In the genomic region with DNA sequence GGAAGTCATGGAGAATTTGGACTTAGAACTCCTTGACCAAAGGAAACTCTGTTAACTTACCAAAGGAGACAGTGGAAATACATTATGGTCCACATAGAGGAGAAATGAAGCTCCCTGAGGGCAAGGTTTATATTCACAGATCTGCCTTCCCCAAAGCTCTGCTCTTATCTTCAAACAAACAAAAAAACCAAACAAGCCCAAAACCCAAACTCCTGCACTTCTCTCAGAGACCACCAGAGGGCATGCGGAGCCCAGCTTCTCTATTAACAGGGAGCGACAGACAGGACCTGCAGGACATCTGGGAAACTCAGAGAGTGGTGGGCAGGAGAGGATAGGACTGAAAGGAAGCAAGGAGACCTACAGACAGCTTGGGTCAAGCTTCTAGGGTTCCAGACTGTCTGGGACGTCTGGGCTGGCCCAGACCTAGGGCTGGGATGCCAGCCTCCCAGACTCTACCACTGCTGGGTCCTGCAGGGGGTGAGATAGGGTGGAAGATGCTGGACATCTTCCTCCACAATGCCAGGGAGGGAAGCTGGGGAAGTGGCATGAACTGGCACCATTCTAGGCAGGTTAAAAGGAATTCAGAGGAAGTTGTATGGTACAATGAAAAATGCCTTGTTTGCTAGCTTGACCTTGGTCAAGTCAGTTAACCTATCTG, we compare ENCODE assay signal across 1 cellular context.
A peak's percentile ranks its signal among the peaks of the same experiment; 100 is the strongest.
TF ChIP-seq lines count a peak whose summit lies in the region.

No MANE protein-coding gene starts in this region.

TF ChIP-seq in HepG2, 621 proteins besides CTCF, POLR2A, EP300 and RAD21 (continued from another document):
- TF ChIP-seq, protein P1, sequence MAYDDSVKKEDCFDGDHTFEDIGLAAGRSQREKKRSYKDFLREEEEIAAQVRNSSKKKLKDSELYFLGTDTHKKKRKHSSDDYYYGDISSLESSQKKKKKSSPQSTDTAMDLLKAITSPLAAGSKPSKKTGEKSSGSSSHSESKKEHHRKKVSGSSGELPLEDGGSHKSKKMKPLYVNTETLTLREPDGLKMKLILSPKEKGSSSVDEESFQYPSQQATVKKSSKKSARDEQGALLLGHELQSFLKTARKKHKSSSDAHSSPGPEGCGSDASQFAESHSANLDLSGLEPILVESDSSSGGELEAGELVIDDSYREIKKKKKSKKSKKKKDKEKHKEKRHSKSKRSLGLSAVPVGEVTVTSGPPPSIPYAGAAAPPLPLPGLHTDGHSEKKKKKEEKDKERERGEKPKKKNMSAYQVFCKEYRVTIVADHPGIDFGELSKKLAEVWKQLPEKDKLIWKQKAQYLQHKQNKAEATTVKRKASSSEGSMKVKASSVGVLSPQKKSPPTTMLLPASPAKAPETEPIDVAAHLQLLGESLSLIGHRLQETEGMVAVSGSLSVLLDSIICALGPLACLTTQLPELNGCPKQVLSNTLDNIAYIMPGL (CRISPR knock-in tag; IDR thresholded peaks at IDR 0.05; ENCODE audit: borderline replicate concordance in 1 of 2, low read depth in 1 of 2), result 0 out of 4 replicates have a peak, but pooled peaks of 1 of the 2 experiments have one; percentile 23
- no peak for TF ChIP-seq ZNF30 (CRISPR knock-in tag; IDR thresholded peaks at IDR 0.05)
- TF ChIP-seq, protein P2, sequence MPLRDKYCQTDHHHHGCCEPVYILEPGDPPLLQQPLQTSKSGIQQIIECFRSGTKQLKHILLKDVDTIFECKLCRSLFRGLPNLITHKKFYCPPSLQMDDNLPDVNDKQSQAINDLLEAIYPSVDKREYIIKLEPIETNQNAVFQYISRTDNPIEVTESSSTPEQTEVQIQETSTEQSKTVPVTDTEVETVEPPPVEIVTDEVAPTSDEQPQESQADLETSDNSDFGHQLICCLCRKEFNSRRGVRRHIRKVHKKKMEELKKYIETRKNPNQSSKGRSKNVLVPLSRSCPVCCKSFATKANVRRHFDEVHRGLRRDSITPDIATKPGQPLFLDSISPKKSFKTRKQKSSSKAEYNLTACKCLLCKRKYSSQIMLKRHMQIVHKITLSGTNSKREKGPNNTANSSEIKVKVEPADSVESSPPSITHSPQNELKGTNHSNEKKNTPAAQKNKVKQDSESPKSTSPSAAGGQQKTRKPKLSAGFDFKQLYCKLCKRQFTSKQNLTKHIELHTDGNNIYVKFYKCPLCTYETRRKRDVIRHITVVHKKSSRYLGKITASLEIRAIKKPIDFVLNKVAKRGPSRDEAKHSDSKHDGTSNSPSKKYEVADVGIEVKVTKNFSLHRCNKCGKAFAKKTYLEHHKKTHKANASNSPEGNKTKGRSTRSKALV (CRISPR knock-in tag; IDR thresholded peaks at IDR 0.05), result peak; percentile 45; the same call in 1 of the 2 replicates
- TF ChIP-seq, protein P3, sequence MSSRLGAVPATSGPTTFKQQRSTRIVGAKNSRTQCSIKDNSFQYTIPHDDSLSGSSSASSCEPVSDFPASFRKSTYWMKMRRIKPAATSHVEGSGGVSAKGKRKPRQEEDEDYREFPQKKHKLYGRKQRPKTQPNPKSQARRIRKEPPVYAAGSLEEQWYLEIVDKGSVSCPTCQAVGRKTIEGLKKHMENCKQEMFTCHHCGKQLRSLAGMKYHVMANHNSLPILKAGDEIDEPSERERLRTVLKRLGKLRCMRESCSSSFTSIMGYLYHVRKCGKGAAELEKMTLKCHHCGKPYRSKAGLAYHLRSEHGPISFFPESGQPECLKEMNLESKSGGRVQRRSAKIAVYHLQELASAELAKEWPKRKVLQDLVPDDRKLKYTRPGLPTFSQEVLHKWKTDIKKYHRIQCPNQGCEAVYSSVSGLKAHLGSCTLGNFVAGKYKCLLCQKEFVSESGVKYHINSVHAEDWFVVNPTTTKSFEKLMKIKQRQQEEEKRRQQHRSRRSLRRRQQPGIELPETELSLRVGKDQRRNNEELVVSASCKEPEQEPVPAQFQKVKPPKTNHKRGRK (CRISPR knock-in tag; IDR thresholded peaks at IDR 0.05), result no peak
- TF ChIP-seq, protein P4, sequence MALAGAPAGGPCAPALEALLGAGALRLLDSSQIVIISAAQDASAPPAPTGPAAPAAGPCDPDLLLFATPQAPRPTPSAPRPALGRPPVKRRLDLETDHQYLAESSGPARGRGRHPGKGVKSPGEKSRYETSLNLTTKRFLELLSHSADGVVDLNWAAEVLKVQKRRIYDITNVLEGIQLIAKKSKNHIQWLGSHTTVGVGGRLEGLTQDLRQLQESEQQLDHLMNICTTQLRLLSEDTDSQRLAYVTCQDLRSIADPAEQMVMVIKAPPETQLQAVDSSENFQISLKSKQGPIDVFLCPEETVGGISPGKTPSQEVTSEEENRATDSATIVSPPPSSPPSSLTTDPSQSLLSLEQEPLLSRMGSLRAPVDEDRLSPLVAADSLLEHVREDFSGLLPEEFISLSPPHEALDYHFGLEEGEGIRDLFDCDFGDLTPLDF (CRISPR knock-in tag; IDR thresholded peaks at IDR 0.05), result no peak
- TF ChIP-seq FOXO1 (CRISPR knock-in tag; IDR thresholded peaks at IDR 0.05), result 0 out of 2 replicates have a peak, but pooled peaks have one; percentile 41
